9 cellular contexts compared by ENCODE assay signal in the genomic region with DNA sequence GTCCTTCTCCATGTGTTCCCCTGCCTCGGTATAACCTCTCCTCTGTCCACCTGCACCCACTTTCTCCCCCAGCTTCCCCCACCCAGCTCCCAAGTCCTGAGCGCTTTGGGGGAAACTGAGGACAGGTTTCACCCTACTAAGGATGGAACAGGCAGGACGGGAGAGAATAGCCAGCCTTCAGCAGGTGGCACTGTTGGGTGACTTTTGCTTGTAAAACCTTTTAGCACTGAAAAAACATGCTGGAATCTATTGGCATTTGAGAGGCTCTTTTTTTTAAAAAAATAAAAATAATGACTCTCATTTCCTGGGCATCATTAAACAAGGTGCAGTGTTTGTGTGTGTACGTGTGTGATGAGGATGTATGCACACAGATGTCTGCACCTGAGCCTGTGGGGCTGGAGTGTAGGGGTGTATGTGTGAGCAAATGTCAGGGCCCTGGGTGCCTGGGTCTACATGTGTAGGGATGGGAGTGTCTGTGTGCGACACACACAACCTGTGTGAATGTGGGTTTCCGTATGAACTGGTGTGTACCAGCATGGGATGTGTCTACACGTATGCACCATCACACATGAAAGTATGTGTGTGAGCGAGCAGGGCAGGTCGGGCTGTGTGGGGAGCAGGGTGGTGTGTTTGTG.
DNase-seq lines count a peak whose midpoint lies in the region; ATAC-seq and TF ChIP-seq lines count a peak whose summit lies in the region.
"Had no signal": no experiment of that assay in that cellular context is flagged by ENCODE, and none has a peak within 500 bp of the region (broad histone marks: within the 10 kb centered on the region; RNA-seq: fewer than 3 reads in every experiment).

No MANE protein-coding gene starts in this region.

- peaks cover 24% of the 10 kb centered on the region for H3K4me1 Mint-ChIP-seq in osteocyte (ENCODE audit: unreplicated experiment)

- H3K27ac ChIP-seq in C4-2B: peak overlapping the region; percentile 68
- H3K27ac ChIP-seq: KMS-11 had no signal

- H3K36me3 Mint-ChIP-seq in osteocyte (ENCODE audit: unreplicated experiment): no peaks in the 10 kb centered on the region

- TF ChIP-seq CTCF in C4-2B (conservative IDR thresholded peaks at IDR 0.05) (peak; percentile 83), fibroblast of mammary gland (conservative IDR thresholded peaks at IDR 0.05; ENCODE audit: control insufficient read depth, insufficient read depth, low read depth, low read length) (peak; percentile 73), osteocyte (IDR thresholded peaks at IDR 0.05) (peak; percentile 83), omental fat pad (IDR thresholded peaks at IDR 0.05) (no peak)

- no peak overlapping the region for H3K4me3 Mint-ChIP-seq in osteocyte (ENCODE audit: unreplicated experiment)

- peak; percentile 49 for DNase-seq in HCEC 1CT
- peak; percentile 65 for DNase-seq in SK-N-DZ (ENCODE audit: low spot score)
- peak; percentile 69 for DNase-seq in fibroblast of mammary gland (ENCODE audit: low read depth)
- no peak for DNase-seq in osteocyte (ENCODE audit: extremely low spot score, unreplicated experiment)
- DNase-seq in SHP77 treated with DMSO at 0.1 percent for 48 hours (lab: John Stamatoyannopoulos, UW): no peak
- no peak for DNase-seq in omental fat pad (ENCODE audit: low spot score)

- H3K27me3 Mint-ChIP-seq in osteocyte (ENCODE audit: unreplicated experiment): peaks cover 44% of the 10 kb centered on the region

- peak overlapping the region; percentile 2 for H3K27ac Mint-ChIP-seq in osteocyte (ENCODE audit: unreplicated experiment)

- no peak for ATAC-seq in omental fat pad (ENCODE audit: low FRiP score)
- ATAC-seq in HG03095 (IDR thresholded peaks at IDR 0.05; ENCODE audit: unreplicated experiment): no peak

- no peak overlapping the region for H3K4me3 ChIP-seq in fibroblast of mammary gland (ENCODE audit: control insufficient read depth, low read depth, low read length)

- H3K9me3 Mint-ChIP-seq in osteocyte (ENCODE audit: unreplicated experiment): no peaks in the 10 kb centered on the region

Comparison
In these comparisons a context has a peak if more than half of its experiments do, and no peak if none do; other contexts are left out.
1. CTCF ChIP-seq: peak in C4-2B (single experiment), fibroblast of mammary gland (single experiment) and osteocyte (single experiment); none in omental fat pad (0 of 3).
2. DNase-seq: peak in HCEC 1CT (single experiment), SK-N-DZ (single experiment) and fibroblast of mammary gland (single experiment); none in osteocyte (single experiment), SHP77 treated with DMSO at 0.1 percent for 48 hours (single experiment) and omental fat pad (single experiment).